In genomic region chr9:72856985-72857631, GRCh38 we compare ENCODE assay signal across 9 cellular contexts.
A peak's percentile ranks its signal among the peaks of the same experiment; 100 is the strongest.
DNase-seq lines count a peak whose midpoint lies in the region; ATAC-seq, FAIRE-seq and TF ChIP-seq lines count a peak whose summit lies in the region.
"Had no signal": no experiment of that assay in that cellular context is flagged by ENCODE, and none has a peak within 500 bp of the region (broad histone marks: within the 10 kb centered on the region; RNA-seq: fewer than 3 reads in every experiment).

No MANE protein-coding gene starts in this region.

- peak; percentile 82 for FAIRE-seq in endometrium (lab: Jason Lieb, UNC)

- no peak overlapping the region for H3K27ac ChIP-seq in GM23248
- no peak overlapping the region for H3K27ac ChIP-seq in OCI-LY1 (ENCODE audit: low read depth, low read length, poor library complexity, severe bottlenecking)

- H3K9me3 ChIP-seq in GM23248 (ENCODE audit: low read depth) (no peaks in the 10 kb centered on the region), OCI-LY1 (ENCODE audit: low read length) (no peaks in the 10 kb centered on the region)

- H4K20me1 ChIP-seq in GM23248 (ENCODE audit: insufficient read depth) (no peaks in the 10 kb centered on the region), OCI-LY1 (ENCODE audit: insufficient read depth, low read length) (no peaks in the 10 kb centered on the region)

- in situ Hi-C loops in GM23248 (cut with MboI), result loop anchor here (5.0 to 10.0 kb wide), 2 partner anchors 225 to 318 kb away; no protein-coding TSS in a partner anchor

- no peaks in the 10 kb centered on the region for H3K79me2 ChIP-seq in GM23248 (ENCODE audit: insufficient read depth)
- no peaks in the 10 kb centered on the region for H3K79me2 ChIP-seq in OCI-LY1 (ENCODE audit: insufficient read depth, low read length)

- H3K27me3 ChIP-seq in GM23248 (replicated peaks; ENCODE audit: insufficient read depth), result no peaks in the 10 kb centered on the region
- H3K27me3 ChIP-seq in OCI-LY1 (ENCODE audit: insufficient read depth, low read length), result no peaks in the 10 kb centered on the region

- H3K9me2 ChIP-seq in GM23248 (ENCODE audit: insufficient read depth), result no peaks in the 10 kb centered on the region
- H3K9me2 ChIP-seq in OCI-LY1 (ENCODE audit: low read depth, low read length), result no peaks in the 10 kb centered on the region

- 33 to 34% methylated on average over 6 of the region's 6 CpGs for WGBS in GM23248 (ENCODE audit: low coverage in 1 of 2, low lambda C conversion rate in 2 of 2, missing lambda C conversion rate in 2 of 2), 2 experiments

- H3K9ac ChIP-seq in GM23248 (no peak overlapping the region), OCI-LY1 (ENCODE audit: low read length) (no peak overlapping the region)

- H3F3A ChIP-seq in GM23248 (ENCODE audit: insufficient read depth), result 0 out of 2 replicates have a peak, but pooled peaks cover 6% of the 10 kb centered on the region
- H3F3A ChIP-seq in OCI-LY1 (ENCODE audit: insufficient read depth, low read length), result no peaks in the 10 kb centered on the region

- peak overlapping the region; percentile 20 for H3K4me2 ChIP-seq in GM23248 (ENCODE audit: unreplicated experiment)
- no peak overlapping the region for H3K4me2 ChIP-seq in OCI-LY1 (ENCODE audit: low read length)

- H3K4me3 ChIP-seq in GM23248 (no peak overlapping the region), OCI-LY1 (ENCODE audit: low read depth, low read length, poor library complexity, severe bottlenecking) (no peak overlapping the region)

- no peaks in the 10 kb centered on the region for H3K36me3 ChIP-seq in GM23248 (ENCODE audit: low read depth)
- no peaks in the 10 kb centered on the region for H3K36me3 ChIP-seq in OCI-LY1 (ENCODE audit: insufficient read depth, low read length)

- ATAC-seq in HG02571 (IDR thresholded peaks at IDR 0.05; ENCODE audit: unreplicated experiment) (no peak), GM19467 (IDR thresholded peaks at IDR 0.05; ENCODE audit: unreplicated experiment) (no peak)

- DNase-seq in DMS53 treated with DMSO at 0.1 percent for 48 hours (lab: John Stamatoyannopoulos, UW; ENCODE audit: unreplicated experiment) (peak; percentile 47), GM23248 (peak; percentile 78), middle frontal gyrus (ENCODE audit: extremely low spot score, low spot score) (peak; percentile 66)
- no peak for DNase-seq in activated CD4-positive, alpha-beta T cell treated with anti-CD3 and anti-CD28 coated beads, Interleukin-2, amount 50 U/mL, for 1 hour
- DNase-seq: activated B cell treated with CpG ODN at 0.5 μM for 24 hours had no signal

- peak; percentile 65 for TF ChIP-seq CTCF in OCI-LY1 (IDR thresholded peaks at IDR 0.05; ENCODE audit: low read length)

- H2AFZ ChIP-seq in GM23248 (peak overlapping the region; percentile 39; the same call in 1 of the 2 replicates), OCI-LY1 (ENCODE audit: low read length) (no peak overlapping the region)

- H3K4me1 ChIP-seq in GM23248 (ENCODE audit: insufficient read depth) (peaks cover 10% of the 10 kb centered on the region), OCI-LY1 (ENCODE audit: insufficient read depth, low read length, severe bottlenecking) (no peaks in the 10 kb centered on the region)
